21 cellular contexts compared by ENCODE assay signal in the genomic region with DNA sequence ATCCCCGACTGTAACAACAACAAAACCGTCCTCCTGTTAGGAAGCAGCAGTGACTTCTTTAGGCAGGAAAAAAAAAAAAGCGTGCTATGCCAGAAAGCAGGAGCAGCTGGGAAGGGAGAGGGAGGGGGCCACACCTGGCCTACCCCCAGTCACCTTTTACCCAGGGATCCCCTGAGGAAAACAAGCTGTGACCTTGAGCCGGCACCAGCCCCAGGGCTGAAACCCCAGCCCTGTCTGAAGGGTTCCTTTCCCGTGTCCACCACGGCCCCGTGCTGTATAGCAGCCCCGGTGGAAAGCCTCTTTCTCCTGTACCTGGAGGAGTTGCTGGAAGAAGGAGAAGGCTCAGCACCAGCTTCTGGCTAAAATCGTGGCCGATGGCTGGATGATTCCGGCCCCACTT. TPM values are rescaled to one million over a fixed set of nuclear protein-coding genes. Genes with fewer than 3 reads are reported as not detected.
DNase-seq lines count a peak whose midpoint lies in the region; ATAC-seq, FAIRE-seq and TF ChIP-seq lines count a peak whose summit lies in the region.
"Had no signal": no experiment of that assay in that cellular context is flagged by ENCODE, and none has a peak within 500 bp of the region (broad histone marks: within the 10 kb centered on the region; RNA-seq: fewer than 3 reads in every experiment).

No MANE protein-coding gene starts in this region.

- no peaks in the 10 kb centered on the region for H3K36me3 Mint-ChIP-seq in endodermal cell (ENCODE audit: low read depth)

- H3K9ac ChIP-seq in endodermal cell (ENCODE audit: extremely low read depth, low read length, poor library complexity, severe bottlenecking): no peak overlapping the region

- peaks cover 0 to 12% (median 0%) of the 10 kb centered on the region in 9 donors for H3K36me3 ChIP-seq in heart left ventricle
- no peaks in the 10 kb centered on the region for H3K36me3 ChIP-seq in endodermal cell (ENCODE audit: control insufficient read depth, insufficient read depth, low read length)

- H3K4me3 ChIP-seq in heart left ventricle (no peak overlapping the region), endodermal cell (ENCODE audit: low read length) (no peak overlapping the region)
- H3K4me3 ChIP-seq: SK-N-MC had no signal

- H3K4me1 ChIP-seq in heart left ventricle (peaks cover 0 to 20% (median 4%) of the 10 kb centered on the region in 12 donors), endodermal cell (ENCODE audit: control insufficient read depth, insufficient read depth, low read length) (peaks cover 11% of the 10 kb centered on the region)

- peak overlapping the region; percentile 19 for H3K27ac Mint-ChIP-seq in endodermal cell

- no peaks in the 10 kb centered on the region for H3K27me3 ChIP-seq in heart left ventricle
- H3K27me3 ChIP-seq in endodermal cell (ENCODE audit: control insufficient read depth, insufficient read depth, low read length, poor library complexity, severe bottlenecking): no peaks in the 10 kb centered on the region

- intact Hi-C loops in Right ventricle myocardium superior (cut with DNase I): no loop called here
- intact Hi-C loops in heart left ventricle (cut with DNase I): no loop called here

- H3K9me3 ChIP-seq in heart left ventricle (no peaks in the 10 kb centered on the region), endodermal cell (ENCODE audit: control insufficient read depth, low read length) (no peaks in the 10 kb centered on the region)
- H3K9me3 ChIP-seq: Caco-2 had no signal

- H3K27ac ChIP-seq in heart left ventricle (no peak overlapping the region), endodermal cell (ENCODE audit: low read depth, low read length) (no peak overlapping the region)
- H3K27ac ChIP-seq: 22Rv1, SK-N-MC had no signal

- H3K27me3 Mint-ChIP-seq in endodermal cell (ENCODE audit: insufficient read depth): peaks cover 16% of the 10 kb centered on the region

- TF ChIP-seq CTCF in heart left ventricle (IDR thresholded peaks at IDR 0.05) (no peak), endodermal cell (conservative IDR thresholded peaks at IDR 0.05) (no peak)

- TF ChIP-seq POLR2A in heart left ventricle (IDR thresholded peaks at IDR 0.05) (no peak), GM12891 (IDR thresholded peaks at IDR 0.05; ENCODE audit: low read depth, low read length) (no peak)

- ATAC-seq in Right ventricle myocardium superior (ENCODE audit: poor library complexity): no peak
- no peak for ATAC-seq in heart left ventricle
- no peak for ATAC-seq in GM19324 (IDR thresholded peaks at IDR 0.05; ENCODE audit: low FRiP score, unreplicated experiment)

- FAIRE-seq in GM12891 (lab: Jason Lieb, UNC): no peak
- FAIRE-seq: G401.6 had no signal

- H3K4me1 Mint-ChIP-seq in endodermal cell: peaks cover 30% of the 10 kb centered on the region

- WGBS in heart left ventricle, 4 donors: 88 to 97% (median 92%) methylated on average over 11 of the region's 11 CpGs
- 85 to 91% methylated on average over 6 to 11 of the region's 11 CpGs for WGBS in endodermal cell (ENCODE audit: insufficient coverage in 1 of 2, insufficient read length in 1 of 2), 2 experiments

- DNase-seq in NCI-H1694 (lab: John Stamatoyannopoulos, UW): peak; percentile 21
- DNase-seq in NCI-H1694 treated with DMSO at 0.1 percent for 48 hours (lab: John Stamatoyannopoulos, UW): no peak
- DNase-seq in Right ventricle myocardium superior: peak; percentile 14
- no peak for DNase-seq in heart left ventricle
- DNase-seq in endodermal cell: no peak
- no peak for DNase-seq in GM12891 (ENCODE audit: insufficient read length, low spot score)
- no peak for DNase-seq in foreskin melanocyte
- DNase-seq: AML-193, Caco-2, GOT3, MM.1S, NCI-H1092, NCI-H1436 treated with DMSO at 0.1 percent for 48 hours, NCI-H2081, NCI-H226, NCI-H524 treated with DMSO at 0.1 percent for 48 hours, SHP77 had no signal

- H3K4me3 Mint-ChIP-seq in endodermal cell: no peak overlapping the region

- H3K9me3 Mint-ChIP-seq in endodermal cell: no peaks in the 10 kb centered on the region

TF ChIP-seq in GM12891, 5 proteins besides CTCF, POLR2A, EP300 and RAD21:
- TF ChIP-seq POLR2AphosphoS5 (IDR thresholded peaks at IDR 0.05; ENCODE audit: low read depth, low read length): no peak
- TF ChIP-seq POU2F2 (IDR thresholded peaks at IDR 0.05; ENCODE audit: low read depth, low read length): no peak
- no peak for TF ChIP-seq PAX5 (IDR thresholded peaks at IDR 0.05; ENCODE audit: insufficient read depth, low read length, severe bottlenecking)
- TF ChIP-seq SPI1 (IDR thresholded peaks at IDR 0.05; ENCODE audit: low read depth, low read length): no peak
- no peak for TF ChIP-seq TAF1 (IDR thresholded peaks at IDR 0.05; ENCODE audit: low read depth, low read length)

RNA-seq across cellular contexts. Expression of gene HPCAL1, which starts 55.1 kb away (rescaled TPM):
- total RNA-seq in Right ventricle myocardium superior (34.3 TPM), heart left ventricle (10 to 100 TPM; 18.9 to 63.2 (median 40.5) TPM), endodermal cell (1 to 10 TPM; 6.8 to 8.1 TPM)
- polyA plus RNA-seq in heart left ventricle: 10 to 100 TPM; 30.8 to 42.6 TPM
- 17.6 TPM for polyA plus RNA-seq in endodermal cell (2013, experiment 1 of 2)
- 14.0 TPM for polyA plus RNA-seq in endodermal cell (2013, experiment 2 of 2)
- polyA plus RNA-seq in GM12891 (2012; ENCODE audit: low read depth, missing spikeins): 5.5 TPM

Comparison
In these comparisons a context has a peak if more than half of its experiments do, and no peak if none do; other contexts are left out.
1. DNase-seq: peak in NCI-H1694 (single experiment) and Right ventricle myocardium superior (single experiment); none in NCI-H1694 treated with DMSO at 0.1 percent for 48 hours (single experiment), heart left ventricle (0 of 5), endodermal cell (single experiment), GM12891 (single experiment) and foreskin melanocyte (single experiment).